11 cellular contexts compared by ENCODE assay signal in the genomic region with DNA sequence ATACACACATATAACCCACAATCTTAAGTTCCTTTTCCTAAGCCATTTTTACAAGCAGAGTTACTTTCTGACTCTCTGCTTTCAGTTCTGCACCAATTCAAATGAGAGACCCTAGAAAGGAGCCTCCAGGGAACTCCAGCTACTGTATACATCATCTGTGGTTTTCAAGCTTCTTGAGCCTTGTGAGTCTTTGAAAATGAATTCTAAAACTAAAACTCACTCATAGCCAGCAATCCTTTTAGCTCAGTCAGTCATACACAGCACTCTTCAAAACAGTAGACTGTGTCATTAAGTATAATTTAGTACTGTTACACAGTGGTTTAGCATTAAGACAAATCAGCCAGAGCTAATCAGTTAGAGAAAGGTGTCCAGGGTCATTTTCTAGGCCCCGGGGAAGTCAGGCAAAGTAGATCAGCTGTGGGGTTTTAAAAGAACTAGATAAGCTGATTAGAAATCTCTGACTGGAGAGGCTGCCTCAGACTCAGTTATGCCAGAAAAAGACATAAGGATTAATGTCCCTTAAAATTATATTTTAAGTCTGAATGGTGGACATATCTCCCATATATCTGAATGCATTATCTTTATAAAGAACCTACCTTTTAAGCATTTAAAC.
DNase-seq lines count a peak whose midpoint lies in the region; ATAC-seq and TF ChIP-seq lines count a peak whose summit lies in the region.
"Had no signal": no experiment of that assay in that cellular context is flagged by ENCODE, and none has a peak within 500 bp of the region (broad histone marks: within the 10 kb centered on the region; RNA-seq: fewer than 3 reads in every experiment).

No MANE protein-coding gene starts in this region.

- no peak overlapping the region for H3K4me3 Mint-ChIP-seq in activated T-helper 1 cell treated with anti-CD3 and anti-CD28 coated beads, Interleukin-12 subunit alpha, Interleukin-12 subunit beta, Interleukin-2, Interleukin-4 antibody, amounts not matched to agents 30 ng/mL and 10 ng/mL and 1 ng/mL, durations not matched to agents 14 hours and 24 hours and 36 hours
- H3K4me3 Mint-ChIP-seq: IgD-negative memory B cell had no signal

- ATAC-seq in HG03432 (IDR thresholded peaks at IDR 0.05; ENCODE audit: unreplicated experiment) (peak; percentile 77), GM18520 (IDR thresholded peaks at IDR 0.05; ENCODE audit: unreplicated experiment) (no peak)

- DNase-seq in NCI-H748 (lab: John Stamatoyannopoulos, UW; ENCODE audit: unreplicated experiment) (peak; percentile 4), NCI-H748 treated with DMSO at 0.1 percent for 48 hours (lab: John Stamatoyannopoulos, UW) (no peak), amniotic stem cell (lab: John Stamatoyannopoulos, UW) (peak; percentile 67), retinal pigment epithelial cell (ENCODE audit: low read depth) (peak; percentile 93), CD1c-positive myeloid dendritic cell (ENCODE audit: extremely low spot score) (no peak)
- DNase-seq in activated T-helper 1 cell treated with anti-CD3 and anti-CD28 coated beads, Interleukin-12 subunit alpha, Interleukin-12 subunit beta, Interleukin-2, Interleukin-4 antibody, amounts not matched to agents 30 ng/mL and 10 ng/mL and 1 ng/mL, durations not matched to agents 14 hours and 24 hours and 36 hours (ENCODE audit: low spot score) = no peak
- DNase-seq: activated T-cell treated with anti-CD3 and anti-CD28 coated beads for 4 hours; stimulated activated naive CD4-positive, alpha-beta T cell had no signal

- no peak for TF ChIP-seq CTCF in retinal pigment epithelial cell (conservative IDR thresholded peaks at IDR 0.05; ENCODE audit: low read depth, low read length)

- no peaks in the 10 kb centered on the region for H3K27me3 Mint-ChIP-seq in activated T-helper 1 cell treated with anti-CD3 and anti-CD28 coated beads, Interleukin-12 subunit alpha, Interleukin-12 subunit beta, Interleukin-2, Interleukin-4 antibody, amounts not matched to agents 30 ng/mL and 10 ng/mL and 1 ng/mL, durations not matched to agents 14 hours and 24 hours and 36 hours (ENCODE audit: insufficient read depth)
- H3K27me3 Mint-ChIP-seq: IgD-negative memory B cell had no signal

- H3K27ac Mint-ChIP-seq in activated T-helper 1 cell treated with anti-CD3 and anti-CD28 coated beads, Interleukin-12 subunit alpha, Interleukin-12 subunit beta, Interleukin-2, Interleukin-4 antibody, amounts not matched to agents 30 ng/mL and 10 ng/mL and 1 ng/mL, durations not matched to agents 14 hours and 24 hours and 36 hours = no peak overlapping the region
- H3K27ac Mint-ChIP-seq: IgD-negative memory B cell had no signal

- no peak overlapping the region for H3K4me3 ChIP-seq in retinal pigment epithelial cell (ENCODE audit: low read length)

- no peaks in the 10 kb centered on the region for H3K36me3 Mint-ChIP-seq in activated T-helper 1 cell treated with anti-CD3 and anti-CD28 coated beads, Interleukin-12 subunit alpha, Interleukin-12 subunit beta, Interleukin-2, Interleukin-4 antibody, amounts not matched to agents 30 ng/mL and 10 ng/mL and 1 ng/mL, durations not matched to agents 14 hours and 24 hours and 36 hours (ENCODE audit: low read depth)
- H3K36me3 Mint-ChIP-seq: IgD-negative memory B cell had no signal

- no peaks in the 10 kb centered on the region for H3K4me1 Mint-ChIP-seq in activated T-helper 1 cell treated with anti-CD3 and anti-CD28 coated beads, Interleukin-12 subunit alpha, Interleukin-12 subunit beta, Interleukin-2, Interleukin-4 antibody, amounts not matched to agents 30 ng/mL and 10 ng/mL and 1 ng/mL, durations not matched to agents 14 hours and 24 hours and 36 hours (ENCODE audit: low read depth)

- intact Hi-C loops in activated T-helper 1 cell treated with anti-CD3 and anti-CD28 coated beads, Interleukin-12 subunit alpha, Interleukin-12 subunit beta, Interleukin-2, Interleukin-4 antibody, amounts not matched to agents 30 ng/mL and 10 ng/mL and 1 ng/mL, durations not matched to agents 14 hours and 24 hours and 36 hours (cut with micrococcal nuclease) = loop anchor here (10.0 kb wide), 1 partner anchor 166 kb away; no protein-coding TSS in a partner anchor

- H3K9me3 Mint-ChIP-seq in activated T-helper 1 cell treated with anti-CD3 and anti-CD28 coated beads, Interleukin-12 subunit alpha, Interleukin-12 subunit beta, Interleukin-2, Interleukin-4 antibody, amounts not matched to agents 30 ng/mL and 10 ng/mL and 1 ng/mL, durations not matched to agents 14 hours and 24 hours and 36 hours = no peaks in the 10 kb centered on the region
- H3K9me3 Mint-ChIP-seq: IgD-negative memory B cell had no signal

Comparison
In these comparisons a context has a peak if more than half of its experiments do, and no peak if none do; other contexts are left out.
1. DNase-seq: peak in NCI-H748 (single experiment), amniotic stem cell (single experiment) and retinal pigment epithelial cell (single experiment); none in NCI-H748 treated with DMSO at 0.1 percent for 48 hours (single experiment), activated T-helper 1 cell treated with anti-CD3 and anti-CD28 coated beads, Interleukin-12 subunit alpha, Interleukin-12 subunit beta, Interleukin-2, Interleukin-4 antibody, amounts not matched to agents 30 ng/mL and 10 ng/mL and 1 ng/mL, durations not matched to agents 14 hours and 24 hours and 36 hours (single experiment) and CD1c-positive myeloid dendritic cell (single experiment).